In genomic region chr16:20844588-20844987, GRCh38 we compare ENCODE assay signal across 15 cellular contexts. TPM values are rescaled to one million over a fixed set of nuclear protein-coding genes. Genes with fewer than 3 reads are reported as not detected.
A peak's percentile ranks its signal among the peaks of the same experiment; 100 is the strongest.
DNase-seq lines count a peak whose midpoint lies in the region; ATAC-seq and TF ChIP-seq lines count a peak whose summit lies in the region.
"Had no signal": no experiment of that assay in that cellular context is flagged by ENCODE, and none has a peak within 500 bp of the region (broad histone marks: within the 10 kb centered on the region; RNA-seq: fewer than 3 reads in every experiment).

No MANE protein-coding gene starts in this region.

- H3K4me3 ChIP-seq in Jurkat, Clone E6-1 (ENCODE audit: low read length), result peak overlapping the region; percentile 5; the same call in 1 of the 2 replicates
- H3K4me3 ChIP-seq in right lobe of liver, result no peak overlapping the region
- no peak overlapping the region for H3K4me3 ChIP-seq in GM23338
- H3K4me3 ChIP-seq: sigmoid colon had no signal

- ATAC-seq in CD4-positive, alpha-beta T cell (ENCODE audit: poor library complexity), result peak; percentile 82
- ATAC-seq in right lobe of liver, result peak; percentile 30 to 66 (median 36)
- no peak for ATAC-seq in GM18861 (IDR thresholded peaks at IDR 0.05; ENCODE audit: unreplicated experiment)
- ATAC-seq in GM23338, result no peak
- ATAC-seq in HG03378 (IDR thresholded peaks at IDR 0.05; ENCODE audit: unreplicated experiment), result no peak
- ATAC-seq: left colon had no signal

- peak overlapping the region; percentile 50 for H3K4me3 Mint-ChIP-seq in CD4-positive, alpha-beta T cell
- no peak overlapping the region for H3K4me3 Mint-ChIP-seq in activated CD4-positive, alpha-beta memory T cell treated with anti-CD3 and anti-CD28 coated beads, Interleukin-2, amount 10 ng/mL, durations not matched to agents 7 days and 5 days
- H3K4me3 Mint-ChIP-seq in GM23338, result no peak overlapping the region
- H3K4me3 Mint-ChIP-seq: nephron had no signal

- no peaks in the 10 kb centered on the region for H3K9me2 ChIP-seq in GM23338 (ENCODE audit: insufficient read depth)

- no peak for TF ChIP-seq CTCF in CD4-positive, alpha-beta T cell (IDR thresholded peaks at IDR 0.05)
- no peak for TF ChIP-seq CTCF in right lobe of liver (IDR thresholded peaks at IDR 0.05)
- no peak for TF ChIP-seq CTCF in GM23338 (conservative IDR thresholded peaks at IDR 0.05; ENCODE audit: low read depth in 2 of 2)

- 47% methylated on average over 3 of the region's 3 CpGs for WGBS in right lobe of liver (ENCODE audit: insufficient coverage, low coverage, low lambda C conversion rate, missing lambda C conversion rate)

- H3K79me2 ChIP-seq in GM23338 (replicated peaks; ENCODE audit: insufficient read depth), result no peaks in the 10 kb centered on the region

- intact Hi-C loops in CD4-positive, alpha-beta T cell (cut with DNase I, micrococcal nuclease), result loop anchor here in 1 of 2 experiments (2.0 kb wide), 1 partner anchor 46 kb away; no protein-coding TSS in a partner anchor
- intact Hi-C loops in right lobe of liver (cut with DNase I), result no loop called here

- CTCF ChIA-PET in CD4-positive, alpha-beta T cell (lab: Charles Lee), result interaction anchor here (1.1 kb wide), 1 partner anchor 258 kb away, joined by 3 read pairs; no protein-coding TSS in a partner anchor
- CTCF ChIA-PET in activated CD4-positive, alpha-beta memory T cell treated with anti-CD3 and anti-CD28 coated beads, Interleukin-2, amount 10 ng/mL, durations not matched to agents 7 days and 5 days (lab: Charles Lee), result interaction anchor here (1.0 to 2.1 kb wide), 3 partner anchors 11 to 239 kb away, joined by 4 to 8 read pairs (median 4); no protein-coding TSS in a partner anchor

- TF ChIP-seq POLR2A in right lobe of liver (IDR thresholded peaks at IDR 0.05), result no peak

- peaks cover 23% of the 10 kb centered on the region for H3K4me1 Mint-ChIP-seq in CD4-positive, alpha-beta T cell (ENCODE audit: low read depth)
- peaks cover 38% of the 10 kb centered on the region for H3K4me1 Mint-ChIP-seq in activated CD4-positive, alpha-beta memory T cell treated with anti-CD3 and anti-CD28 coated beads, Interleukin-2, amount 10 ng/mL, durations not matched to agents 7 days and 5 days
- no peaks in the 10 kb centered on the region; the same call in 1 of the 3 replicates for H3K4me1 Mint-ChIP-seq in GM23338
- H3K4me1 Mint-ChIP-seq: nephron had no signal

- no peak overlapping the region for H3K4me2 ChIP-seq in GM23338

- H2AFZ ChIP-seq in GM23338, result no peak overlapping the region

- H3K9me3 Mint-ChIP-seq in CD4-positive, alpha-beta T cell, result no peaks in the 10 kb centered on the region
- H3K9me3 Mint-ChIP-seq in activated CD4-positive, alpha-beta memory T cell treated with anti-CD3 and anti-CD28 coated beads, Interleukin-2, amount 10 ng/mL, durations not matched to agents 7 days and 5 days, result no peaks in the 10 kb centered on the region
- H3K9me3 Mint-ChIP-seq in GM23338, result no peaks in the 10 kb centered on the region
- H3K9me3 Mint-ChIP-seq: nephron had no signal

- peak overlapping the region; percentile 62 for H3K27ac Mint-ChIP-seq in CD4-positive, alpha-beta T cell
- H3K27ac Mint-ChIP-seq in activated CD4-positive, alpha-beta memory T cell treated with anti-CD3 and anti-CD28 coated beads, Interleukin-2, amount 10 ng/mL, durations not matched to agents 7 days and 5 days, result peak overlapping the region; percentile 63
- H3K27ac Mint-ChIP-seq in GM23338, result no peak overlapping the region
- H3K27ac Mint-ChIP-seq: nephron had no signal

- H3K27me3 Mint-ChIP-seq in CD4-positive, alpha-beta T cell, result no peaks in the 10 kb centered on the region
- no peaks in the 10 kb centered on the region for H3K27me3 Mint-ChIP-seq in activated CD4-positive, alpha-beta memory T cell treated with anti-CD3 and anti-CD28 coated beads, Interleukin-2, amount 10 ng/mL, durations not matched to agents 7 days and 5 days
- H3K27me3 Mint-ChIP-seq in GM23338 (ENCODE audit: insufficient read depth, low read depth, poor library complexity), result no peaks in the 10 kb centered on the region

- peak in 1 of 10 experiments; percentile 14 for DNase-seq in CD4-positive, alpha-beta T cell
- DNase-seq in Jurkat, Clone E6-1 (ENCODE audit: low read depth, low spot score), result peak; percentile 74
- no peak for DNase-seq in activated CD4-positive, alpha-beta memory T cell treated with anti-CD3 and anti-CD28 coated beads, Interleukin-2, amount 10 ng/mL, durations not matched to agents 7 days and 5 days
- DNase-seq in right lobe of liver, result no peak
- no peak for DNase-seq in GM23338 (ENCODE audit: low spot score)
- DNase-seq: COR-L47, H7, left colon, NCI-H2081 treated with DMSO at 0.1 percent for 48 hours, NCI-H748 treated with DMSO at 0.1 percent for 48 hours, SHP77, sigmoid colon had no signal

- no peak overlapping the region for H3K27ac ChIP-seq in CD4-positive, alpha-beta T cell (ENCODE audit: low read depth, low read length)
- H3K27ac ChIP-seq in right lobe of liver (no peak overlapping the region), GM23338 (ENCODE audit: low read depth) (no peak overlapping the region)
- H3K27ac ChIP-seq: sigmoid colon had no signal

- no peaks in the 10 kb centered on the region for H3K36me3 Mint-ChIP-seq in CD4-positive, alpha-beta T cell (ENCODE audit: low read depth)
- peaks cover 59% of the 10 kb centered on the region for H3K36me3 Mint-ChIP-seq in activated CD4-positive, alpha-beta memory T cell treated with anti-CD3 and anti-CD28 coated beads, Interleukin-2, amount 10 ng/mL, durations not matched to agents 7 days and 5 days (ENCODE audit: low read depth)
- peaks cover 22% of the 10 kb centered on the region for H3K36me3 Mint-ChIP-seq in GM23338 (ENCODE audit: low read depth)

- no peaks in the 10 kb centered on the region for H3K9me3 ChIP-seq in CD4-positive, alpha-beta T cell (ENCODE audit: control insufficient read depth, low read length)
- H3K9me3 ChIP-seq in right lobe of liver, result no peaks in the 10 kb centered on the region
- H3K9me3 ChIP-seq: sigmoid colon had no signal

- no peaks in the 10 kb centered on the region for H3F3A ChIP-seq in GM23338 (replicated peaks; ENCODE audit: low read depth)

- POLR2A ChIA-PET in CD4-positive, alpha-beta T cell (lab: Charles Lee), result interaction anchor here (1.0 to 2.4 kb wide), 4 partner anchors 30 to 103 kb away, joined by 4 to 10 read pairs (median 6); partner anchors contain the start of genes DCUN1D3, LYRM1 and THUMPD1
- POLR2A ChIA-PET in activated CD4-positive, alpha-beta memory T cell treated with anti-CD3 and anti-CD28 coated beads, Interleukin-2, amount 10 ng/mL, durations not matched to agents 7 days and 5 days (lab: Charles Lee), result interaction anchor here (1.0 to 1.5 kb wide), 3 partner anchors 30 to 236 kb away, joined by 3 to 4 read pairs (median 4); partner anchors contain the start of genes ERI2 and REXO5

- no peaks in the 10 kb centered on the region for H3K27me3 ChIP-seq in CD4-positive, alpha-beta T cell (ENCODE audit: control insufficient read depth, insufficient read depth, low read length)
- no peaks in the 10 kb centered on the region for H3K27me3 ChIP-seq in right lobe of liver
- H3K27me3 ChIP-seq in GM23338 (ENCODE audit: insufficient read depth), result no peaks in the 10 kb centered on the region
- H3K27me3 ChIP-seq: sigmoid colon had no signal

- H3K36me3 ChIP-seq in right lobe of liver (no peaks in the 10 kb centered on the region), GM23338 (ENCODE audit: insufficient read depth) (0 out of 2 replicates have a peak, but pooled peaks cover 5% of the 10 kb centered on the region)
- H3K36me3 ChIP-seq: sigmoid colon had no signal

- H4K20me1 ChIP-seq in GM23338 (replicated peaks; ENCODE audit: insufficient read depth), result no peaks in the 10 kb centered on the region

- H3K4me1 ChIP-seq in right lobe of liver, result no peaks in the 10 kb centered on the region
- H3K4me1 ChIP-seq in GM23338 (ENCODE audit: insufficient read depth), result no peaks in the 10 kb centered on the region

TF ChIP-seq in GM23338, 12 proteins besides CTCF, POLR2A, EP300 and RAD21 (continues in another document):
- TF ChIP-seq ZNF114 (CRISPR knock-in tag; IDR thresholded peaks at IDR 0.05) (no peak), CREB1 (CRISPR knock-in tag; IDR thresholded peaks at IDR 0.05; ENCODE audit: low read depth) (no peak)

RNA-seq across cellular contexts. Expression of gene REXO5, which starts 38.3 kb away (rescaled TPM):
- total RNA-seq in CD4-positive, alpha-beta T cell, result under 1 TPM in 1 of 2 experiments, not detected in 1; 0.56 TPM
- polyA plus RNA-seq in Jurkat, Clone E6-1 (2012; ENCODE audit: insufficient read depth, insufficient read length), result not detected
- 10 to 100 TPM; 16.2 to 17.4 TPM for total RNA-seq in activated CD4-positive, alpha-beta memory T cell treated with anti-CD3 and anti-CD28 coated beads, Interleukin-2, amount 10 ng/mL, durations not matched to agents 7 days and 5 days
- total RNA-seq in right lobe of liver, result 1 to 10 TPM; 1.1 to 2.9 (median 2.4) TPM
- total RNA-seq in GM23338 (2014; rRNA removed; shearing (Covaris generic)), result 5.9 and 6.9 TPM in 2 replicates
- 5.4 and 6.5 TPM in 2 replicates for polyA plus RNA-seq in GM23338 (2016; fragmentation: Nextera tagmentation; extraction: Ambion mirVana)

RNA-seq across cellular contexts. Expression of gene ERI2, which starts 38.3 kb away (rescaled TPM):
- total RNA-seq in CD4-positive, alpha-beta T cell, result under 1 TPM; 0.25 to 0.45 TPM
- not detected for polyA plus RNA-seq in Jurkat, Clone E6-1 (2012; ENCODE audit: insufficient read depth, insufficient read length)
- total RNA-seq in activated CD4-positive, alpha-beta memory T cell treated with anti-CD3 and anti-CD28 coated beads, Interleukin-2, amount 10 ng/mL, durations not matched to agents 7 days and 5 days, result 10 to 100 TPM; 12.4 to 13.2 TPM
- total RNA-seq in right lobe of liver, result 10 to 100 TPM in 5 of 6 experiments, 1 to 10 TPM in 1; 9.8 to 15.9 (median 14.8) TPM
- 14.0 and 19.5 TPM in 2 replicates for total RNA-seq in GM23338 (2014; rRNA removed; shearing (Covaris generic))
- 4.2 and 7.2 TPM in 2 replicates for polyA plus RNA-seq in GM23338 (2016; fragmentation: Nextera tagmentation; extraction: Ambion mirVana)

RNA-seq across cellular contexts. Expression of gene DCUN1D3, which starts 55.6 kb away (rescaled TPM):
- 1 to 10 TPM; 1.9 TPM for total RNA-seq in CD4-positive, alpha-beta T cell
- polyA plus RNA-seq in Jurkat, Clone E6-1 (2012; ENCODE audit: insufficient read depth, insufficient read length), result 2.1 TPM
- total RNA-seq in activated CD4-positive, alpha-beta memory T cell treated with anti-CD3 and anti-CD28 coated beads, Interleukin-2, amount 10 ng/mL, durations not matched to agents 7 days and 5 days, result 10 to 100 TPM; 20.7 to 21.6 TPM
- total RNA-seq in right lobe of liver, result 10 to 100 TPM; 10.3 to 15.1 (median 13.8) TPM
- 13.7 and 16.0 TPM in 2 replicates for total RNA-seq in GM23338 (2014; rRNA removed; shearing (Covaris generic))
- 8.0 and 8.5 TPM in 2 replicates for polyA plus RNA-seq in GM23338 (2016; fragmentation: Nextera tagmentation; extraction: Ambion mirVana)

RNA-seq across cellular contexts. Expression of gene LYRM1, which starts 56.0 kb away (rescaled TPM):
- 10 to 100 TPM; 13.3 to 14.0 TPM for total RNA-seq in CD4-positive, alpha-beta T cell
- 29.9 TPM for polyA plus RNA-seq in Jurkat, Clone E6-1 (2012; ENCODE audit: insufficient read depth, insufficient read length)
- 10 to 100 TPM; 45.2 to 47.0 TPM for total RNA-seq in activated CD4-positive, alpha-beta memory T cell treated with anti-CD3 and anti-CD28 coated beads, Interleukin-2, amount 10 ng/mL, durations not matched to agents 7 days and 5 days
- 100 to 1,000 TPM in 1 of 6 experiments, 10 to 100 TPM in 5; 32.4 to 102 (median 37.9) TPM for total RNA-seq in right lobe of liver
- 18.7 and 19.4 TPM in 2 replicates for total RNA-seq in GM23338 (2014; rRNA removed; shearing (Covaris generic))
- polyA plus RNA-seq in GM23338 (2016; fragmentation: Nextera tagmentation; extraction: Ambion mirVana), result 24.8 and 24.9 TPM in 2 replicates

Comparison
In these comparisons a context has a peak if more than half of its experiments do, and no peak if none do; other contexts are left out.
1. ATAC-seq: peak in CD4-positive, alpha-beta T cell (single experiment) and right lobe of liver (4 of 4); none in GM18861 (single experiment), GM23338 (single experiment) and HG03378 (single experiment).
2. RNA of gene ERI2, which starts 38.3 kb away (total RNA-seq): 14.0 to 19.5 TPM in GM23338, 9.8 to 15.9 TPM in right lobe of liver and 12.4 to 13.2 TPM in activated CD4-positive, alpha-beta memory T cell treated with anti-CD3 and anti-CD28 coated beads, Interleukin-2, amount 10 ng/mL, durations not matched to agents 7 days and 5 days; 0.25 to 0.45 TPM in CD4-positive, alpha-beta T cell; every median in the first group is over 4 times any median in the second.